In the genomic region with DNA sequence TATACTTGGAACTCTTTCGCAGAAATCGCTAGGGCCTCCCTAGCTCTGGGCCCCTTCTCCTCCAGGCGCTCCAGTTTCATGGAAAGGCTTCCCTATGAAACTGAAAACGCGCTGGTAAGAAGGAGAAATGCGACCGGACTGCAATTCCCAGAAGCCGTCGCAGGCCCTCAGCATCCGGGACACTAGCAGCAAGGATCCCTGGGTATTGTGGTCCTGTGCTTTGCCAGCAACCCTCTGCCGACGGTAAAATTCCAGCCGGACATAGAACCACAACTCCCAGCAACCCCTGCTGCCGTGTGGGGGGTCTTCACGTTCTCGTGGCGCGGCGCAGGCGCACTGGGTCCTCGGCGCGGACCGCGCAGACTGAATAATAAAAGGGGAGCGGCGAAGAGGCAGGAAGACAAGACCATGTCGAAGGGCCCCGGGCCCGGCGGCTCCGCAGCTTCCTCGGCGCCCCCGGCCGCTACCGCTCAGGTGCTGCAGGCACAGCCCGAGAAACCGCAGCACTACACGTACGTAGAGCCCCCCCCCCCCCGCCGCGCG, we compare ENCODE assay signal across 8 cellular contexts.
DNase-seq lines count a peak whose midpoint lies in the region; ATAC-seq and TF ChIP-seq lines count a peak whose summit lies in the region.

A gene with protein sequence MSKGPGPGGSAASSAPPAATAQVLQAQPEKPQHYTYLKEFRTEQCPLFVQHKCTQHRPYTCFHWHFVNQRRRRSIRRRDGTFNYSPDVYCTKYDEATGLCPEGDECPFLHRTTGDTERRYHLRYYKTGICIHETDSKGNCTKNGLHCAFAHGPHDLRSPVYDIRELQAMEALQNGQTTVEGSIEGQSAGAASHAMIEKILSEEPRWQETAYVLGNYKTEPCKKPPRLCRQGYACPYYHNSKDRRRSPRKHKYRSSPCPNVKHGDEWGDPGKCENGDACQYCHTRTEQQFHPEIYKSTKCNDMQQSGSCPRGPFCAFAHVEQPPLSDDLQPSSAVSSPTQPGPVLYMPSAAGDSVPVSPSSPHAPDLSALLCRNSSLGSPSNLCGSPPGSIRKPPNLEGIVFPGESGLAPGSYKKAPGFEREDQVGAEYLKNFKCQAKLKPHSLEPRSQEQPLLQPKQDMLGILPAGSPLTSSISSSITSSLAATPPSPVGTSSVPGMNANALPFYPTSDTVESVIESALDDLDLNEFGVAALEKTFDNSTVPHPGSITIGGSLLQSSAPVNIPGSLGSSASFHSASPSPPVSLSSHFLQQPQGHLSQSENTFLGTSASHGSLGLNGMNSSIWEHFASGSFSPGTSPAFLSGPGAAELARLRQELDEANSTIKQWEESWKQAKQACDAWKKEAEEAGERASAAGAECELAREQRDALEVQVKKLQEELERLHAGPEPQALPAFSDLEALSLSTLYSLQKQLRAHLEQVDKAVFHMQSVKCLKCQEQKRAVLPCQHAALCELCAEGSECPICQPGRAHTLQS (plus strand): TSS at position 334 of the 543 bp plus-strand sequence. CDS start 75 bp downstream, at position 409.

- peak within 1 kb of the TSS; percentile 82 to 100 (median 99) for H3K27ac ChIP-seq in skin epidermis

- TF ChIP-seq CTCF in AG04449 (IDR thresholded peaks at IDR 0.05; ENCODE audit: insufficient read depth, low read length, missing control alignments) (no peak), cardiac fibroblast (IDR thresholded peaks at IDR 0.05; ENCODE audit: low read depth, low read length) (no peak)

- H3K4me3 ChIP-seq in AG04449 (ENCODE audit: low read depth, low read length) (peak within 1 kb of the TSS; percentile 79), cardiac fibroblast (replicated peaks in 1 of 2; ENCODE audit: low read depth in 2 of 2, low read length in 2 of 2) (peak within 1 kb of the TSS; percentile 63 to 75), skin epidermis (peak within 1 kb of the TSS; percentile 40 to 77 (median 49))

- peak; percentile 50 for ATAC-seq in GM19025 (IDR thresholded peaks at IDR 0.05; ENCODE audit: low read depth, unreplicated experiment)
- peak; percentile 68 for ATAC-seq in HG03354 (IDR thresholded peaks at IDR 0.05; ENCODE audit: poor library complexity, severe bottlenecking, unreplicated experiment)

- POLR2A ChIA-PET in AG04449 (lab: Yijun Ruan, JAX) = interaction anchor here (0.7 kb wide), 1 partner anchor 232 kb away, joined by 3 read pairs; no protein-coding TSS in a partner anchor

- CTCF ChIA-PET in AG04449 (lab: Yijun Ruan, JAX) = interaction anchor here (0.9 to 3.3 kb wide), 8 partner anchors 8 to 121 kb away, joined by 3 to 25 read pairs (median 4); partner anchors contain the start of gene GALK1

- DNase-seq in AG04449 (ENCODE audit: low read depth, low spot score) (peak; percentile 98), NCI-H446 (lab: John Stamatoyannopoulos, UW) (peak; percentile 98 to 99), cardiac fibroblast (ENCODE audit: low read depth in 2 of 2) (peak; percentile 100), iPS-NIHi11 (ENCODE audit: low spot score) (peak; percentile 96)
- peak; percentile 88 to 96 (median 91) for DNase-seq in activated CD4-positive, CD25-positive, alpha-beta regulatory T cell (lab: John Stamatoyannopoulos, UW)

Comparison
In these comparisons a context has a peak if more than half of its experiments do, and no peak if none do; other contexts are left out.
1. Peak in every context shown above with its lines: DNase-seq, ATAC-seq, H3K4me3 ChIP-seq and H3K27ac ChIP-seq.